18 cellular contexts compared by ENCODE assay signal in genomic region chr13:105147481-105147880, GRCh38.
"Had no signal": no experiment of that assay in that cellular context is flagged by ENCODE, and none has a peak within 500 bp of the region (broad histone marks: within the 10 kb centered on the region; RNA-seq: fewer than 3 reads in every experiment).

No MANE protein-coding gene starts in this region.

- ATAC-seq: activated CD4-positive, alpha-beta T cell treated with anti-CD3 and anti-CD28 coated beads for 36 hours; activated T-cell treated with anti-CD3 and anti-CD28 coated beads, Interleukin-2, amount 50 U/mL, for 72 hours; effector memory CD8-positive, alpha-beta T cell; left lung; mucosa of descending colon; naive thymus-derived CD4-positive, alpha-beta T cell; pancreas; stimulated activated effector memory CD8-positive, alpha-beta T cell treated with anti-CD3 and anti-CD28 coated beads, Interleukin-12 subunit alpha, Interleukin-12 subunit beta, amount 100 ng/mL, for 72 hours had no signal

- H3K9me3 Mint-ChIP-seq: activated CD4-positive, alpha-beta memory T cell treated with anti-CD3 and anti-CD28 coated beads for 36 hours; activated T-cell treated with anti-CD3 and anti-CD28 coated beads, Interleukin-2, amount 50 U/mL, for 72 hours; effector memory CD8-positive, alpha-beta T cell; naive thymus-derived CD4-positive, alpha-beta T cell; stimulated activated effector memory CD8-positive, alpha-beta T cell treated with anti-CD3 and anti-CD28 coated beads, Interleukin-12 subunit alpha, Interleukin-12 subunit beta, amount 100 ng/mL, for 72 hours had no signal

- H3K4me1 Mint-ChIP-seq: activated CD4-positive, alpha-beta T cell treated with anti-CD3 and anti-CD28 coated beads for 36 hours; naive thymus-derived CD4-positive, alpha-beta T cell; stimulated activated effector memory CD8-positive, alpha-beta T cell treated with anti-CD3 and anti-CD28 coated beads, Interleukin-12 subunit alpha, Interleukin-12 subunit beta, amount 100 ng/mL, for 72 hours had no signal

- H3K27ac ChIP-seq: epithelial cell of prostate, left lung, pancreas, tibial artery, VCaP had no signal

- FAIRE-seq: keratinocyte, pancreas, urothelium cell line had no signal

- H3K36me3 ChIP-seq: left lung, pancreas, tibial artery had no signal

- H3K36me3 Mint-ChIP-seq: activated CD4-positive, alpha-beta memory T cell treated with anti-CD3 and anti-CD28 coated beads for 36 hours; naive thymus-derived CD4-positive, alpha-beta T cell; stimulated activated effector memory CD8-positive, alpha-beta T cell treated with anti-CD3 and anti-CD28 coated beads, Interleukin-12 subunit alpha, Interleukin-12 subunit beta, amount 100 ng/mL, for 72 hours had no signal

- H3K27me3 ChIP-seq: left lung, pancreas, tibial artery had no signal

- H3K27ac Mint-ChIP-seq: activated CD4-positive, alpha-beta memory T cell treated with anti-CD3 and anti-CD28 coated beads for 36 hours; activated CD4-positive, alpha-beta T cell treated with anti-CD3 and anti-CD28 coated beads for 36 hours; activated naive CD8-positive, alpha-beta T cell; activated T-cell treated with anti-CD3 and anti-CD28 coated beads, Interleukin-2, amount 50 U/mL, for 72 hours; effector memory CD8-positive, alpha-beta T cell; naive thymus-derived CD4-positive, alpha-beta T cell; stimulated activated effector memory CD8-positive, alpha-beta T cell treated with anti-CD3 and anti-CD28 coated beads, Interleukin-12 subunit alpha, Interleukin-12 subunit beta, amount 100 ng/mL, for 72 hours had no signal

- H3K4me3 Mint-ChIP-seq: activated CD4-positive, alpha-beta memory T cell treated with anti-CD3 and anti-CD28 coated beads for 36 hours; activated CD4-positive, alpha-beta T cell treated with anti-CD3 and anti-CD28 coated beads for 36 hours; activated naive CD8-positive, alpha-beta T cell; activated T-cell treated with anti-CD3 and anti-CD28 coated beads, Interleukin-2, amount 50 U/mL, for 72 hours; effector memory CD8-positive, alpha-beta T cell; naive thymus-derived CD4-positive, alpha-beta T cell; stimulated activated effector memory CD8-positive, alpha-beta T cell treated with anti-CD3 and anti-CD28 coated beads, Interleukin-12 subunit alpha, Interleukin-12 subunit beta, amount 100 ng/mL, for 72 hours had no signal

- H3K9me3 ChIP-seq: left lung, mucosa of descending colon, pancreas, tibial artery had no signal

- H3K4me3 ChIP-seq: left lung, mucosa of descending colon, pancreas, tibial artery had no signal

- DNase-seq: activated CD4-positive, alpha-beta memory T cell treated with anti-CD3 and anti-CD28 coated beads for 36 hours; activated CD4-positive, alpha-beta T cell treated with anti-CD3 and anti-CD28 coated beads for 36 hours; activated gamma-delta T cell treated with Interleukin-2 at 50 U/mL for 16 hours; activated T-cell treated with anti-CD3 and anti-CD28 coated beads, Interleukin-2, amount 50 U/mL, for 72 hours; effector memory CD8-positive, alpha-beta T cell; left lung; mucosa of descending colon; naive thymus-derived CD4-positive, alpha-beta T cell; pancreas; T-helper 1 cell; T1000; tibial artery had no signal

- H3K4me1 ChIP-seq: left lung, pancreas, tibial artery had no signal
